Comparison of ENCODE assay signal across 11 cellular contexts in genomic region chr11:11263238-11264030, GRCh38.
DNase-seq lines count a peak whose midpoint lies in the region; ATAC-seq and TF ChIP-seq lines count a peak whose summit lies in the region.
"Had no signal": no experiment of that assay in that cellular context is flagged by ENCODE, and none has a peak within 500 bp of the region (broad histone marks: within the 10 kb centered on the region; RNA-seq: fewer than 3 reads in every experiment).

No MANE protein-coding gene starts in this region.

- no peaks in the 10 kb centered on the region; the same call in 1 of the 2 replicates for H3K4me1 ChIP-seq in BE2C
- H3K4me1 ChIP-seq in IMR-90 (ENCODE audit: control insufficient read depth, insufficient read depth, low read length), result 0 out of 2 replicates have a peak, but pooled peaks cover 1% of the 10 kb centered on the region
- H3K4me1 ChIP-seq in foreskin keratinocyte, result peaks cover 5% of the 10 kb centered on the region
- H3K4me1 ChIP-seq: SJSA1 had no signal

- H3K9me1 ChIP-seq in IMR-90 (ENCODE audit: insufficient read depth, low read length), result no peaks in the 10 kb centered on the region

- H3K36me3 ChIP-seq in BE2C (no peaks in the 10 kb centered on the region), IMR-90 (ENCODE audit: control insufficient read depth, insufficient read depth, low read length) (no peaks in the 10 kb centered on the region)
- H3K36me3 ChIP-seq: SJSA1 had no signal

- TF ChIP-seq CTCF in BE2C (IDR thresholded peaks at IDR 0.05; ENCODE audit: low read depth, low read length) (no peak), IMR-90 (conservative IDR thresholded peaks at IDR 0.05; ENCODE audit: low read depth, low read length) (no peak), foreskin keratinocyte (conservative IDR thresholded peaks at IDR 0.05) (no peak)

- no peak overlapping the region for H3K23ac ChIP-seq in IMR-90 (ENCODE audit: low read depth, low read length)

- H2AK5ac ChIP-seq in IMR-90 (ENCODE audit: low read depth, low read length), result no peak overlapping the region

- no TSS peak for BruUV-seq in IMR-90 (replicated peaks; lab: Mats Ljungman, UMichigan)

- H3K18ac ChIP-seq in IMR-90 (ENCODE audit: low read depth, low read length), result no peak overlapping the region

- H2BK120ac ChIP-seq in IMR-90 (ENCODE audit: low read depth, low read length), result no peak overlapping the region

- H3K14ac ChIP-seq in IMR-90 (replicated peaks; ENCODE audit: low read depth, low read length), result no peak overlapping the region

- no peaks in the 10 kb centered on the region for H3K79me1 ChIP-seq in IMR-90 (ENCODE audit: low read depth in 1 of 2, low read length in 2 of 2)

- H3K56ac ChIP-seq in IMR-90 (ENCODE audit: extremely low read depth, insufficient read depth, low read length), result no peak overlapping the region

- H3K27ac ChIP-seq in IMR-90 (ENCODE audit: insufficient read depth, low read length) (no peak overlapping the region), foreskin keratinocyte (no peak overlapping the region)
- H3K27ac ChIP-seq: SJSA1 had no signal

- H3K4me3 ChIP-seq in BE2C (ENCODE audit: low read depth, low read length) (no peak overlapping the region), IMR-90 (ENCODE audit: insufficient read depth, low read depth, low read length) (no peak overlapping the region)
- H3K4me3 ChIP-seq: SJSA1 had no signal

- TF ChIP-seq RAD21 in IMR-90 (IDR thresholded peaks at IDR 0.05; ENCODE audit: low read length), result no peak

- ATAC-seq in IMR-90 (ENCODE audit: low read depth), result no peak
- ATAC-seq in foreskin keratinocyte, result peak; percentile 39
- ATAC-seq in HG02610 (IDR thresholded peaks at IDR 0.05; ENCODE audit: unreplicated experiment), result no peak
- ATAC-seq: activated CD8-positive, alpha-beta T cell treated with anti-CD3 and anti-CD28 coated beads for 36 hours had no signal

- H4K20me1 ChIP-seq in IMR-90 (ENCODE audit: insufficient read depth, low read length), result no peaks in the 10 kb centered on the region

- H2AK9ac ChIP-seq in IMR-90 (replicated peaks; ENCODE audit: low read depth, low read length, poor library complexity), result no peak overlapping the region

- CTCF ChIA-PET in IMR-90 (lab: Yijun Ruan, JAX), result no interaction called here

- dilution Hi-C loops in IMR-90 (cut with HindIII; ENCODE audit: low sequenced_read_pairs, unreplicated experiment), result no loop called here

- intact Hi-C loops in IMR-90 (cut with micrococcal nuclease), result loop anchor here (10.0 kb wide), 1 partner anchor 521 kb away; no protein-coding TSS in a partner anchor

- TF ChIP-seq POLR2A in IMR-90 (IDR thresholded peaks at IDR 0.05; ENCODE audit: low read depth, low read length), result no peak

- H2BK15ac ChIP-seq in IMR-90 (ENCODE audit: low read depth, low read length), result no peak overlapping the region

- H3K9me3 ChIP-seq in BE2C, result no peaks in the 10 kb centered on the region
- H3K9me3 ChIP-seq in IMR-90 (ENCODE audit: control insufficient read depth, insufficient read depth, low read length), result no peaks in the 10 kb centered on the region
- H3K9me3 ChIP-seq: SJSA1 had no signal

- no peak overlapping the region for H4K8ac ChIP-seq in IMR-90 (ENCODE audit: low read depth in 2 of 2, low read length in 2 of 2)

- H4K91ac ChIP-seq in IMR-90 (ENCODE audit: insufficient read depth, low read depth, low read length), result no peak overlapping the region

- POLR2A ChIA-PET in IMR-90 (lab: Charles Lee; ENCODE audit: unreplicated experiment), result no interaction called here

- H3K4ac ChIP-seq in IMR-90 (ENCODE audit: low read depth, low read length), result no peak overlapping the region

- WGBS in IMR-90 (ENCODE audit: extremely low coverage in 2 of 2, insufficient read length in 1 of 2), 2 experiments, result 52% methylated on average over 3 of the region's 8 CpGs; no CpG with 5 or more reads in 1 of the 2 experiments

- DNase-seq in BE2C (peak; percentile 48), IMR-90 (peak; percentile 7), NCI-H748 treated with DMSO at 0.1 percent for 48 hours (lab: John Stamatoyannopoulos, UW) (peak; percentile 75), foreskin keratinocyte (peak; percentile 20 to 52), SKM-1 treated with dmso at 0.1 percent for 144 hours (lab: John Stamatoyannopoulos, UW; ENCODE audit: unreplicated experiment) (no peak), cortex of kidney (lab: John Stamatoyannopoulos, UW) (no peak), NOMO-1 treated with DMSO at 0.1 percent for 48 hours (lab: John Stamatoyannopoulos, UW; ENCODE audit: unreplicated experiment) (no peak)
- DNase-seq: activated CD8-positive, alpha-beta T cell treated with anti-CD3 and anti-CD28 coated beads for 36 hours; effector memory CD4-positive, alpha-beta T cell had no signal

- in situ Hi-C loops in IMR-90 (cut with MboI; ENCODE audit: low sequenced_read_pairs), result no loop called here

- no peak overlapping the region for H4K5ac ChIP-seq in IMR-90 (ENCODE audit: low read depth, low read length)

- H3K27me3 ChIP-seq in BE2C (no peaks in the 10 kb centered on the region), IMR-90 (ENCODE audit: control insufficient read depth, insufficient read depth, low read length) (peaks cover 24% of the 10 kb centered on the region), foreskin keratinocyte (peaks cover 7% of the 10 kb centered on the region)
- H3K27me3 ChIP-seq: SJSA1 had no signal

- H2AFZ ChIP-seq in IMR-90 (replicated peaks; ENCODE audit: low read length, poor library complexity), result no peak overlapping the region

- H3K9ac ChIP-seq in IMR-90 (ENCODE audit: low read depth, low read length), result no peak overlapping the region

- no peak overlapping the region for H2BK5ac ChIP-seq in IMR-90 (ENCODE audit: low read depth, low read length, poor library complexity, severe bottlenecking)

- H3K4me2 ChIP-seq in IMR-90 (ENCODE audit: low read depth, low read length), result no peak overlapping the region

- no peak overlapping the region for H2BK20ac ChIP-seq in IMR-90 (ENCODE audit: low read depth, low read length)

TF ChIP-seq in IMR-90, 13 proteins besides CTCF, POLR2A, EP300 and RAD21:
- no peak for TF ChIP-seq CHD1 (IDR thresholded peaks at IDR 0.05; ENCODE audit: low read depth, low read length)
- TF ChIP-seq CEBPB (IDR thresholded peaks at IDR 0.05; ENCODE audit: low read depth, low read length), result no peak
- TF ChIP-seq MAFK (IDR thresholded peaks at IDR 0.05; ENCODE audit: low read depth, low read length), result no peak
- no peak for TF ChIP-seq MXI1 (IDR thresholded peaks at IDR 0.05; ENCODE audit: borderline replicate concordance, low read depth, low read length)

Comparison
In these comparisons a context has a peak if more than half of its experiments do, and no peak if none do; other contexts are left out.
1. DNase-seq: peak in BE2C (single experiment), IMR-90 (single experiment), NCI-H748 treated with DMSO at 0.1 percent for 48 hours (single experiment) and foreskin keratinocyte (2 of 2); none in SKM-1 treated with dmso at 0.1 percent for 144 hours (single experiment), cortex of kidney (single experiment) and NOMO-1 treated with DMSO at 0.1 percent for 48 hours (single experiment).